Comparison of ENCODE assay signal across 9 cellular contexts in the genomic region with DNA sequence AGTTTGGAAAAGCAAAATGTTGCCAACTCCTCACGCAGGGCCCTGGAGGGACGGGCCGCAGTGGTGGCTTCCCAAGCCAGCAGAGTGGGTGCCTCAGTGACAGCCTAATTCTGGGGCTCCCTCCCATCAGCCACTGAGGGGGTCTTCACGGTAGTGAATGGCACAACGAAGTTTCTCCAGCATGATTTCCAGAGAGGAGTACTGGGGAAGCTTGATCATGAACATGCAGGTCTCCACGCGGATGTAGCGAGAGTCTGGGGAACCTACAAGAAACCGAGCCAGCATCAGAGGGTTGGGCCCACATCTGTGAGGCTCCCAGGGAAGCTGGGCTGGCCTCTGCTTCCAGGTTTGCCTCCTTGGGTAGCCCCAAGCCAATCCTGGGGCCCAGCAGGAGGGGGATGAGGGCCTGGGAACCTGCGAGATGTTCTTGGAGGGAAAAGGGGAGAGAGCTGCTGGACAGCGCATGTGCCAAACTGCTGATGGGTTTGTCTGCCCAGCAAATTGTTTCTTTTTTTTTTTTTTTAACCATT.
"Had no signal": no experiment of that assay in that cellular context is flagged by ENCODE, and none has a peak within 500 bp of the region (broad histone marks: within the 10 kb centered on the region; RNA-seq: fewer than 3 reads in every experiment).

No MANE protein-coding gene starts in this region.

- H3K4me3 ChIP-seq: esophagus muscularis mucosa, neural progenitor cell, right lobe of liver, thoracic aorta had no signal

- H3K27ac Mint-ChIP-seq: activated naive CD8-positive, alpha-beta T cell had no signal

- H3K4me1 Mint-ChIP-seq: neural progenitor cell had no signal

- H3K27ac ChIP-seq: brain microvascular endothelial cell, esophagus muscularis mucosa, neural progenitor cell, right lobe of liver, thoracic aorta had no signal

- H3K27me3 Mint-ChIP-seq: activated naive CD8-positive, alpha-beta T cell; stimulated activated naive CD8-positive, alpha-beta T cell treated with anti-CD3 and anti-CD28 coated beads, Interleukin-15, amount 100 ng/mL, for 72 hours had no signal

- DNase-seq: activated CD4-positive, CD25-positive, alpha-beta regulatory T cell; brain microvascular endothelial cell; midbrain; stimulated activated naive CD8-positive, alpha-beta T cell treated with anti-CD3 and anti-CD28 coated beads, Interleukin-15, amount 100 ng/mL, for 72 hours had no signal

- H3K4me3 Mint-ChIP-seq: activated naive CD8-positive, alpha-beta T cell; neural progenitor cell; stimulated activated naive CD8-positive, alpha-beta T cell treated with anti-CD3 and anti-CD28 coated beads, Interleukin-15, amount 100 ng/mL, for 72 hours had no signal
